In the genomic region with DNA sequence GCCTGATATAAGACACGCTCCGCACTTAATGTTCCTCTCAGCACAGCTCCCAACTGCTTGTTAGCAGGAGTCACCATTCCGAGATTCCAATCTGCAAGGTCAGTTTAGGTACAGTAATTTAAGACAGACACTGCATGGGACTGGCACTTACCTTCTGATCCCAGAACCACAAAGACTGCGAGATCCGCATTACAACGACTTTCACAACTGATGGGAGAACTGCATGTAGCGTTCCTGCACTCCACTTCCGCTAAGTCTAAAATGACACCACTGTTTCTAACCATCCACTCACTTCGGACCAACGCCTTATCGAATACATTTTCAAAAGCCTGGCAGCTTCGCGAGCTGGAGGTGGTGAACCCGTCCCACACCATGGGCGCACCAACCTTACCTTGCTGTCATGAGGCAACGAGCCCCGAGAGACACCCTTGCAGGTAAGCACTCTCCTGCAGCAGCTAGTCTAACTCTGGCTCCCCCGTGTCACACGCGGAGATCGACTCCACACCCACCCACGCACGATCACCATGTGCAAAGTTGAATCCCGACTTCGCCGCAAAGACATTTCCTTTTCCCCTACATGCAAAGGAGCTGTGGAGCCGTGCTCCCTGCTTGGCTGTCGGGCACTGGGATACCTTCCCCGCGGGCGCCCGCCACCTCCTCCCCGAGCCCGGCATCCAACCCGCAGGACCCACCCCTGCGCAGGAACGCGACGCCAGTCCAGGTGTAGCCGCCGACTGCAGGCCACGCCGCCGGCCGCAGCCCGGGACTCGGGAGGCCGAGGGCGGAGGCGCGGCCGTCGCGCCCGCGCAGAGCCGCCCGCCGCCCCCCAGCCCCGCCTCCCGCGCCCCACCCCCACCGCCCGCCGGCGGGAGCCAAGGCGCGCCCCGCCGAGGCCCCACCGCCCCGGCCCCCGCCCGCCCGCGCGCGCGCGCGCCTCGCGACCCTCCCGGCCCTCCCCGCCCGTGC, we compare ENCODE assay signal across 7 cellular contexts. TPM values are rescaled to one million over a fixed set of nuclear protein-coding genes. Genes with fewer than 3 reads are reported as not detected.
A peak's percentile ranks its signal among the peaks of the same experiment; 100 is the strongest.
DNase-seq lines count a peak whose midpoint lies in the region; ATAC-seq, FAIRE-seq and TF ChIP-seq lines count a peak whose summit lies in the region.

No MANE protein-coding gene starts in this region.

- peaks cover 22% of the 10 kb centered on the region for H3K4me1 ChIP-seq in keratinocyte (ENCODE audit: control insufficient read depth, extremely low read depth, insufficient read depth, low read length)

- TF ChIP-seq CTCF in VCaP (conservative IDR thresholded peaks at IDR 0.05): no peak
- TF ChIP-seq CTCF in bronchial epithelial cell (IDR thresholded peaks at IDR 0.05; ENCODE audit: insufficient read depth, low read length, severe bottlenecking): no peak
- TF ChIP-seq CTCF in keratinocyte (optimal IDR thresholded peaks at IDR 0.05 in 1 of 3, IDR thresholded peaks at IDR 0.05 in 1 of 3, conservative IDR thresholded peaks at IDR 0.05 in 1 of 3; ENCODE audit: extremely low read depth in 1 of 3, insufficient read depth in 2 of 3, low read length in 3 of 3): no peak

- H3K9ac ChIP-seq in keratinocyte (ENCODE audit: control insufficient read depth, extremely low read depth, insufficient read depth, low read length): peak overlapping the region; percentile 78

- peaks cover 2% of the 10 kb centered on the region for H3K9me1 ChIP-seq in keratinocyte (ENCODE audit: control insufficient read depth, extremely low read depth, insufficient read depth, low read length)

- dilution Hi-C loops in keratinocyte (cut with MboI; ENCODE audit: extremely low pct_ligation_motif_present, low sequenced_read_pairs): no loop called here

- H3K27ac ChIP-seq in VCaP: peak overlapping the region; percentile 81
- H3K27ac ChIP-seq in keratinocyte (ENCODE audit: control insufficient read depth, insufficient read depth, low read length): peak overlapping the region; percentile 60

- peak overlapping the region; percentile 83 for H2AFZ ChIP-seq in keratinocyte (ENCODE audit: control insufficient read depth, low read length)

- peak; percentile 33 for ATAC-seq in HG02623 (IDR thresholded peaks at IDR 0.05; ENCODE audit: unreplicated experiment)

- H3K27me3 ChIP-seq in bronchial epithelial cell (ENCODE audit: control insufficient read depth, insufficient read depth, low read length) (no peaks in the 10 kb centered on the region), keratinocyte (ENCODE audit: control insufficient read depth, extremely low read depth, insufficient read depth, low read length) (no peaks in the 10 kb centered on the region)

- peaks cover 5% of the 10 kb centered on the region for H4K20me1 ChIP-seq in keratinocyte (ENCODE audit: control insufficient read depth, extremely low read depth, insufficient read depth, low read length)

- H3K4me2 ChIP-seq in keratinocyte (ENCODE audit: control insufficient read depth, extremely low read depth, insufficient read depth, low read depth, low read length): peak overlapping the region; percentile 92

- H3K9me3 ChIP-seq in keratinocyte (ENCODE audit: control insufficient read depth, low read depth, low read length): no peaks in the 10 kb centered on the region

- peaks cover 91% of the 10 kb centered on the region for H3K79me2 ChIP-seq in keratinocyte (ENCODE audit: control insufficient read depth, insufficient read depth, low read length)

- no peak for FAIRE-seq in bronchial epithelial cell (lab: Jason Lieb, UNC)
- peak; percentile 63 for FAIRE-seq in keratinocyte (lab: Jason Lieb, UNC)

- TF ChIP-seq POLR2A in GM15510 (IDR thresholded peaks at IDR 0.05; ENCODE audit: borderline replicate concordance, extremely low read depth, insufficient read length): peak; percentile 11

- DNase-seq in NCI-H1105 treated with DMSO at 0.1 percent for 48 hours (lab: John Stamatoyannopoulos, UW) (peak; percentile 8), bronchial epithelial cell (ENCODE audit: low read depth) (peak; percentile 47), keratinocyte (ENCODE audit: low read depth, low spot score) (peak; percentile 23)
- DNase-seq in stimulated activated CD4-positive, alpha-beta T cell treated with anti-CD3 and anti-CD28 coated beads, Interleukin-12 subunit alpha, Interleukin-12 subunit beta, amount 100 ng/mL, for 48 hours (ENCODE audit: low read depth in 2 of 3, low spot score in 1 of 3): peak; percentile 37 to 53 (median 38)

- H3K36me3 ChIP-seq in bronchial epithelial cell (ENCODE audit: control insufficient read depth, insufficient read depth, low read length): peaks cover 2% of the 10 kb centered on the region
- no peaks in the 10 kb centered on the region for H3K36me3 ChIP-seq in keratinocyte (ENCODE audit: control insufficient read depth in 2 of 2, extremely low read depth in 1 of 2, insufficient read depth in 2 of 2, low read length in 2 of 2)

- H3K4me3 ChIP-seq in bronchial epithelial cell (ENCODE audit: low read depth, low read length) (peak overlapping the region; percentile 63), keratinocyte (ENCODE audit: control insufficient read depth in 2 of 3, extremely low read depth in 1 of 3, insufficient read depth in 2 of 3, low read depth in 1 of 3, low read length in 3 of 3) (peak overlapping the region; percentile 90 to 99 (median 94))

RNA-seq across cellular contexts. Expression of a gene that starts 0.7 kb away (rescaled TPM):
- total RNA-seq in bronchial epithelial cell: 18.4 and 20.7 TPM in 2 replicates
- polyA plus RNA-seq in keratinocyte: 22.2 to 28.9 TPM (median 23.7 TPM) in 3 replicates
- 4.6 TPM for polyA plus RNA-seq in keratinocyte (2011; ENCODE audit: low read depth)
- 17.1 and 22.5 TPM in 2 replicates for polyA plus RNA-seq in keratinocyte (2011; cell fraction: cytosol; rRNA removed)
- 31.6 and 33.1 TPM in 2 replicates for polyA plus RNA-seq in keratinocyte (2011; cell fraction: nucleus; rRNA removed)
- 9.0 and 21.3 TPM in 2 replicates for polyA plus RNA-seq in keratinocyte (2012; ENCODE audit: low replicate concordance)
- polyA minus RNA-seq in keratinocyte: 26.0 to 44.6 TPM (median 31.7 TPM) in 3 replicates
- 15.7 TPM for polyA minus RNA-seq in keratinocyte (2011; cell fraction: cytosol; rRNA and poly(A)+ RNA removed)
- polyA minus RNA-seq in keratinocyte (2011; cell fraction: nucleus; rRNA and poly(A)+ RNA removed): 14.5 and 26.1 TPM in 2 replicates

RNA-seq across cellular contexts. Expression of a gene that starts 0.9 kb away (rescaled TPM):
- 7.7 and 15.3 TPM in 2 replicates for total RNA-seq in bronchial epithelial cell
- polyA plus RNA-seq in keratinocyte: 8.2 to 13.4 TPM (median 8.5 TPM) in 3 replicates
- 2.6 TPM for polyA plus RNA-seq in keratinocyte (2011; ENCODE audit: low read depth)
- 4.0 and 5.5 TPM in 2 replicates for polyA plus RNA-seq in keratinocyte (2011; cell fraction: cytosol; rRNA removed)
- polyA plus RNA-seq in keratinocyte (2011; cell fraction: nucleus; rRNA removed): 16.7 and 18.0 TPM in 2 replicates
- polyA plus RNA-seq in keratinocyte (2012; ENCODE audit: low replicate concordance): 4.0 and 10.1 TPM in 2 replicates
- polyA minus RNA-seq in keratinocyte: 24.2 to 26.1 TPM (median 24.9 TPM) in 3 replicates
- polyA minus RNA-seq in keratinocyte (2011; cell fraction: cytosol; rRNA and poly(A)+ RNA removed): 8.6 TPM
- 29.2 and 36.1 TPM in 2 replicates for polyA minus RNA-seq in keratinocyte (2011; cell fraction: nucleus; rRNA and poly(A)+ RNA removed)

Comparison
In these comparisons a context has a peak if more than half of its experiments do, and no peak if none do; other contexts are left out.
1. Peak in every context shown above with its lines: DNase-seq, ATAC-seq, H3K4me3 ChIP-seq and H3K27ac ChIP-seq.